Comparison of ENCODE assay signal across 12 cellular contexts in the genomic region with DNA sequence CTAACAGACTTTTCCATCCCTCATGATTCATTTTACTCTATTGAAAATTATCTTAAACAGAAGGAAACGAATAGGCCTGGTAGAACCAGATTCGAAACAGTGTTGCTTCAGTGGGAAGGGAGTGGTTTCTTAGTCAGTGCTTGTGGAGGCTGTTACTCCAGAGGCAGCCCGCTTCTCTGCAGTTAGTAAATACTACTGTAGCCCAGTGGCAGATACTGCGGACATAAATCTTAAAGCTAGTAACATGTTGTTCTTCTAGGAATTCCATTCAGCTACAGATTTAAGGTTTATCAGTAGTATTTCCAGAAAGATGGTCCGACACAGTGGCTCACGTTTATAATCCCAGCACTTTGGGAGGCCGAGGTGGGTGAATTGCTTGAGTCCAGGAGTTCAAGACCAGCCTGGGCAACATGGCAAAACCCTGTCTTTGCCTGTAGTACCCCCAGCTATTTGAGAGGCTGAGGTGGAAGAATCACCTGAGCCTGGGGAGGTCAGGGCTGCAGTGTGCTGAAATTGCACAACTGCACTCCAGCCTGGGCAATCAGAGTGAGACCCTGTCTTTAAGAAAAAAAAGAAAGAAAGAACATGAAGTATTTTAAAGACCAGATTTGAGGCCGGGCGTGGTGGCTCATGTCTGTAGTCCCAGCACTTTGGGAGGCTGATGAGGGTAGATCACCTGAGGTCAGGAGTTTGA. TPM values are rescaled to one million over a fixed set of nuclear protein-coding genes. Genes with fewer than 3 reads are reported as not detected.
DNase-seq lines count a peak whose midpoint lies in the region; ATAC-seq and TF ChIP-seq lines count a peak whose summit lies in the region.
"Had no signal": no experiment of that assay in that cellular context is flagged by ENCODE, and none has a peak within 500 bp of the region (broad histone marks: within the 10 kb centered on the region; RNA-seq: fewer than 3 reads in every experiment).

No MANE protein-coding gene starts in this region.

- no peak for TF ChIP-seq POLR2A in heart left ventricle (IDR thresholded peaks at IDR 0.05)

- DNase-seq in heart left ventricle (no peak), cardiac septum (ENCODE audit: low spot score) (no peak), dermis blood vessel endothelial cell (peak; percentile 9), mucosa of descending colon (peak in 1 of 3 donors; percentile 59), aorta (no peak), dedifferentiated amniotic fluid mesenchymal stem cell (ENCODE audit: extremely low spot score) (no peak), middle frontal gyrus (ENCODE audit: extremely low spot score, low spot score) (no peak), SHP77 treated with DMSO at 0.1 percent for 48 hours (lab: John Stamatoyannopoulos, UW) (no peak)
- DNase-seq: activated effector memory CD4-positive, alpha-beta T cell treated with Interleukin-2 at 50 U/mL for 16 hours; hippocampal formation; IMR-90; RPMI8226 had no signal

- H3K27me3 ChIP-seq in heart left ventricle (no peaks in the 10 kb centered on the region), aorta (ENCODE audit: control insufficient read depth in 1 of 2, insufficient read depth in 2 of 2, low read length in 1 of 2) (no peaks in the 10 kb centered on the region)

- peak overlapping the region in 2 of 12 donors; percentile 13 to 22 for H3K27ac ChIP-seq in heart left ventricle
- H3K27ac ChIP-seq in aorta (ENCODE audit: low read depth in 1 of 2, low read length in 2 of 2) = no peak overlapping the region

- H3K9me3 ChIP-seq in heart left ventricle = no peaks in the 10 kb centered on the region
- no peaks in the 10 kb centered on the region for H3K9me3 ChIP-seq in mucosa of descending colon
- H3K9me3 ChIP-seq in aorta (ENCODE audit: control insufficient read depth, low read length) = no peaks in the 10 kb centered on the region

- intact Hi-C loops in heart left ventricle (cut with DNase I) (no loop called here), cardiac septum (cut with DNase I) (no loop called here), mucosa of descending colon (cut with DNase I, micrococcal nuclease) (no loop called here), aorta (cut with DNase I) (no loop called here)

- 74 to 85% (median 79%) methylated on average over 9 of the region's 9 CpGs for WGBS in heart left ventricle, 4 donors
- WGBS in aorta, 2 donors = 82 to 84% methylated on average over 9 of the region's 9 CpGs

- no peak overlapping the region for H3K4me3 ChIP-seq in heart left ventricle
- H3K4me3 ChIP-seq in mucosa of descending colon = no peak overlapping the region
- H3K4me3 ChIP-seq in aorta (ENCODE audit: low read length in 2 of 2) = no peak overlapping the region

- H3K36me3 ChIP-seq in heart left ventricle (no peaks in the 10 kb centered on the region), mucosa of descending colon (ENCODE audit: low read depth) (no peaks in the 10 kb centered on the region), aorta (ENCODE audit: control insufficient read depth in 1 of 2, insufficient read depth in 2 of 2, low read length in 1 of 2) (no peaks in the 10 kb centered on the region)

- ATAC-seq in heart left ventricle = peak in 3 of 4 donors; percentile 55 to 77 (median 73)
- ATAC-seq in mucosa of descending colon = peak; percentile 83
- ATAC-seq in aorta (ENCODE audit: low FRiP score) = peak; percentile 67

- no peak for TF ChIP-seq CTCF in heart left ventricle (IDR thresholded peaks at IDR 0.05)
- no peak for TF ChIP-seq CTCF in mucosa of descending colon (IDR thresholded peaks at IDR 0.05)

- H3K4me1 ChIP-seq in heart left ventricle (peaks cover 0 to 22% (median 11%) of the 10 kb centered on the region in 12 donors), mucosa of descending colon (ENCODE audit: low read depth) (peaks cover 31% of the 10 kb centered on the region), aorta (ENCODE audit: control insufficient read depth in 1 of 2, insufficient read depth in 2 of 2, low read length in 2 of 2) (no peaks in the 10 kb centered on the region)

RNA-seq across cellular contexts. Expression of a gene that starts 45.9 kb away (rescaled TPM):
- total RNA-seq in heart left ventricle (10 to 100 TPM; 12.0 to 25.0 (median 17.3) TPM), cardiac septum (16.5 TPM), dermis blood vessel endothelial cell (44.1 and 44.6 TPM in 2 replicates), mucosa of descending colon (10 to 100 TPM; 28.3 to 39.8 (median 34.7) TPM), aorta (10 to 100 TPM; 15.7 to 25.0 TPM)
- polyA plus RNA-seq in heart left ventricle (1 to 10 TPM; 3.4 to 7.4 TPM), aorta (1 to 10 TPM; 2.9 to 4.6 TPM)
